In the genomic region with DNA sequence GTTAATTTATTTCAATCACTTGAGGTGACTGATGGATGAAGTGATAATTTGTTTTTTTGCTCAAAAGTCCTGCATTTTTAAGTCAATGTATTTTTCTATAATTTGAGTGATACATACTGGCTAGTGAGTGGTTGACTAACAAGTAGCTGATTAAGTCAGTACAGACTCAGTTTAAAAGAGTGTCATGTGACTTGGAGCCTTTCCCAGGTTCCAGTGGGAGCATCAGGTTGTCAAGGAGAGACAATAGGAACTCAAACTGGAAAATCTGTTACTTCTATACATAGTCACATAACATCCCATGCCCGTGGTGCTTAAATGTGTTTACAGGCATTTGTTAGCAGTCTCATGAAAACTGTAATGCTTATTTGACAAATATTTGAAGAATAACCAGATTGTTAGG, we compare ENCODE assay signal across 12 cellular contexts.
DNase-seq lines count a peak whose midpoint lies in the region; ATAC-seq and TF ChIP-seq lines count a peak whose summit lies in the region.
"Had no signal": no experiment of that assay in that cellular context is flagged by ENCODE, and none has a peak within 500 bp of the region (broad histone marks: within the 10 kb centered on the region; RNA-seq: fewer than 3 reads in every experiment).

No MANE protein-coding gene starts in this region.

- no peak overlapping the region for H3K4me2 ChIP-seq in GM23338

- no peak for ATAC-seq in GM23338
- ATAC-seq: activated T-cell treated with anti-CD3 and anti-CD28 coated beads, Interleukin-2, amount 50 U/mL, for 72 hours; WTC11 had no signal

- H3K9me3 ChIP-seq in left ventricle myocardium inferior (replicated peaks) (no peaks in the 10 kb centered on the region), HAP-1 (no peaks in the 10 kb centered on the region)

- no peaks in the 10 kb centered on the region for H3K9me3 Mint-ChIP-seq in GM23338
- H3K9me3 Mint-ChIP-seq: activated T-cell treated with anti-CD3 and anti-CD28 coated beads, Interleukin-2, amount 50 U/mL, for 72 hours; WTC11 had no signal

- intact Hi-C loops in left ventricle myocardium inferior (cut with micrococcal nuclease) = loop anchor here (10.0 kb wide), 1 partner anchor 200 kb away; no protein-coding TSS in a partner anchor

- peak; percentile 13 for DNase-seq in AG09309 (ENCODE audit: low read depth)
- DNase-seq in HT1080 (ENCODE audit: low read depth) = peak; percentile 36
- peak; percentile 67 for DNase-seq in astrocyte of the hippocampus (ENCODE audit: low read depth, low spot score)
- DNase-seq in left ventricle myocardium inferior = no peak
- no peak for DNase-seq in HAP-1 (ENCODE audit: low spot score in 2 of 2)
- no peak for DNase-seq in HT-29 (ENCODE audit: low spot score)
- no peak for DNase-seq in GM23338 (ENCODE audit: low spot score)
- no peak for DNase-seq in NCI-H2196 treated with DMSO at 0.1 percent for 48 hours (lab: John Stamatoyannopoulos, UW; ENCODE audit: unreplicated experiment)
- DNase-seq: activated T-cell treated with anti-CD3 and anti-CD28 coated beads, Interleukin-2, amount 50 U/mL, for 72 hours; cerebellar nuclear complex; NCI-H2081 treated with DMSO at 0.1 percent for 48 hours had no signal

- no peak overlapping the region for H3K4me3 Mint-ChIP-seq in GM23338
- H3K4me3 Mint-ChIP-seq: activated T-cell treated with anti-CD3 and anti-CD28 coated beads, Interleukin-2, amount 50 U/mL, for 72 hours; WTC11 had no signal

- no peak overlapping the region for H2AFZ ChIP-seq in GM23338

- no peaks in the 10 kb centered on the region for H3K27me3 Mint-ChIP-seq in GM23338 (ENCODE audit: insufficient read depth, low read depth, poor library complexity)

- H3K4me1 Mint-ChIP-seq in GM23338 = peaks cover 11% of the 10 kb centered on the region

- no peak overlapping the region for H3K4me3 ChIP-seq in AG09309 (ENCODE audit: control insufficient read depth, low read depth, low read length)
- H3K4me3 ChIP-seq in left ventricle myocardium inferior = no peak overlapping the region
- H3K4me3 ChIP-seq in HAP-1 = no peak overlapping the region
- H3K4me3 ChIP-seq in GM23338 = no peak overlapping the region

- TF ChIP-seq CTCF in AG09309 (IDR thresholded peaks at IDR 0.05; ENCODE audit: control insufficient read depth, insufficient read depth, low read depth, low read length, missing control alignments) (no peak), left ventricle myocardium inferior (IDR thresholded peaks at IDR 0.05; ENCODE audit: borderline replicate concordance) (no peak), GM23338 (conservative IDR thresholded peaks at IDR 0.05; ENCODE audit: low read depth in 2 of 2) (no peak)

- no peak overlapping the region for H3K27ac Mint-ChIP-seq in GM23338
- H3K27ac Mint-ChIP-seq: activated T-cell treated with anti-CD3 and anti-CD28 coated beads, Interleukin-2, amount 50 U/mL, for 72 hours; WTC11 had no signal

- H3K4me1 ChIP-seq in left ventricle myocardium inferior = peaks cover 62% of the 10 kb centered on the region
- no peaks in the 10 kb centered on the region for H3K4me1 ChIP-seq in HAP-1
- no peaks in the 10 kb centered on the region; the same call in 1 of the 2 replicates for H3K4me1 ChIP-seq in GM23338 (ENCODE audit: insufficient read depth)

- in situ Hi-C loops in HAP-1 (cut with MboI; ENCODE audit: low sequenced_read_pairs) = no loop called here

- peak overlapping the region; percentile 32 for H3K27ac ChIP-seq in left ventricle myocardium inferior (replicated peaks)
- H3K27ac ChIP-seq in GM23338 (ENCODE audit: low read depth) = no peak overlapping the region

- no peaks in the 10 kb centered on the region for H3K9me2 ChIP-seq in GM23338 (ENCODE audit: insufficient read depth)

- no peaks in the 10 kb centered on the region for H3K36me3 Mint-ChIP-seq in GM23338 (ENCODE audit: low read depth)
- H3K36me3 Mint-ChIP-seq: WTC11 had no signal

- H3F3A ChIP-seq in GM23338 (replicated peaks; ENCODE audit: low read depth) = no peaks in the 10 kb centered on the region; the same call in 1 of the 2 replicates

- H3K36me3 ChIP-seq in left ventricle myocardium inferior = no peaks in the 10 kb centered on the region
- H3K36me3 ChIP-seq in HAP-1 (replicated peaks) = no peaks in the 10 kb centered on the region
- no peaks in the 10 kb centered on the region for H3K36me3 ChIP-seq in GM23338 (ENCODE audit: insufficient read depth)

- H3K27me3 ChIP-seq in left ventricle myocardium inferior (ENCODE audit: low read depth) (no peaks in the 10 kb centered on the region), HAP-1 (ENCODE audit: low read depth) (no peaks in the 10 kb centered on the region), GM23338 (ENCODE audit: insufficient read depth) (no peaks in the 10 kb centered on the region)

- no peaks in the 10 kb centered on the region for H3K79me2 ChIP-seq in GM23338 (replicated peaks; ENCODE audit: insufficient read depth)

- no peaks in the 10 kb centered on the region for H4K20me1 ChIP-seq in GM23338 (replicated peaks; ENCODE audit: insufficient read depth)

TF ChIP-seq in GM23338, 12 proteins besides CTCF, POLR2A, EP300 and RAD21 (continues in another document):
- TF ChIP-seq JUNB (IDR thresholded peaks at IDR 0.05; ENCODE audit: unreplicated experiment) (no peak), EZH2 (IDR thresholded peaks at IDR 0.05; ENCODE audit: low read depth, unreplicated experiment) (no peak)
- TF ChIP-seq, protein P1, sequence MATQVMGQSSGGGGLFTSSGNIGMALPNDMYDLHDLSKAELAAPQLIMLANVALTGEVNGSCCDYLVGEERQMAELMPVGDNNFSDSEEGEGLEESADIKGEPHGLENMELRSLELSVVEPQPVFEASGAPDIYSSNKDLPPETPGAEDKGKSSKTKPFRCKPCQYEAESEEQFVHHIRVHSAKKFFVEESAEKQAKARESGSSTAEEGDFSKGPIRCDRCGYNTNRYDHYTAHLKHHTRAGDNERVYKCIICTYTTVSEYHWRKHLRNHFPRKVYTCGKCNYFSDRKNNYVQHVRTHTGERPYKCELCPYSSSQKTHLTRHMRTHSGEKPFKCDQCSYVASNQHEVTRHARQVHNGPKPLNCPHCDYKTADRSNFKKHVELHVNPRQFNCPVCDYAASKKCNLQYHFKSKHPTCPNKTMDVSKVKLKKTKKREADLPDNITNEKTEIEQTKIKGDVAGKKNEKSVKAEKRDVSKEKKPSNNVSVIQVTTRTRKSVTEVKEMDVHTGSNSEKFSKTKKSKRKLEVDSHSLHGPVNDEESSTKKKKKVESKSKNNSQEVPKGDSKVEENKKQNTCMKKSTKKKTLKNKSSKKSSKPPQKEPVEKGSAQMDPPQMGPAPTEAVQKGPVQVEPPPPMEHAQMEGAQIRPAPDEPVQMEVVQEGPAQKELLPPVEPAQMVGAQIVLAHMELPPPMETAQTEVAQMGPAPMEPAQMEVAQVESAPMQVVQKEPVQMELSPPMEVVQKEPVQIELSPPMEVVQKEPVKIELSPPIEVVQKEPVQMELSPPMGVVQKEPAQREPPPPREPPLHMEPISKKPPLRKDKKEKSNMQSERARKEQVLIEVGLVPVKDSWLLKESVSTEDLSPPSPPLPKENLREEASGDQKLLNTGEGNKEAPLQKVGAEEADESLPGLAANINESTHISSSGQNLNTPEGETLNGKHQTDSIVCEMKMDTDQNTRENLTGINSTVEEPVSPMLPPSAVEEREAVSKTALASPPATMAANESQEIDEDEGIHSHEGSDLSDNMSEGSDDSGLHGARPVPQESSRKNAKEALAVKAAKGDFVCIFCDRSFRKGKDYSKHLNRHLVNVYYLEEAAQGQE (IDR thresholded peaks at IDR 0.05; ENCODE audit: unreplicated experiment) = no peak

Comparison
In these comparisons a context has a peak if more than half of its experiments do, and no peak if none do; other contexts are left out.
1. DNase-seq: peak in AG09309 (single experiment), HT1080 (single experiment) and astrocyte of the hippocampus (single experiment); none in left ventricle myocardium inferior (single experiment), HAP-1 (0 of 2), HT-29 (single experiment), GM23338 (single experiment) and NCI-H2196 treated with DMSO at 0.1 percent for 48 hours (single experiment).